28 cellular contexts compared by ENCODE assay signal in the genomic region with DNA sequence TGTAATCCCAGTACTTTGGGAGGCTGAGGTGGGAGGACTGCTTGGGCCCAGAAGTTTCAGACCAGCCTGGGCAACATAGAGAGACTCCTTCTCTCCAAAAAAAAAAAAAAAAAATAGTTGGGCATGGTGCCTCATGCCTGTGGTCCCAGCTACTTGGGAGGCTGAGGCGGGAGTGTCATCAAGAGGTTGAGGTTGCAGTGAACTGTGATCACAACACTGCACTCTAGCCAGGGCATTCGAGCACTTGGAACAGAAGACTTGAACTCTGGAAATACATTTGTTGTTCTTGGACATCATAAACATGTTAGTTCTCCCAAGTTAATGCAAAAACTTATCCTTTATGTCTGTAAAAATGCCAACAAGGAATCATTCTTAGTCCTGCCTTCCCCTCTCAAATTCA. TPM values are rescaled to one million over a fixed set of nuclear protein-coding genes. Genes with fewer than 3 reads are reported as not detected.
DNase-seq lines count a peak whose midpoint lies in the region; ATAC-seq and TF ChIP-seq lines count a peak whose summit lies in the region.
"Had no signal": no experiment of that assay in that cellular context is flagged by ENCODE, and none has a peak within 500 bp of the region (broad histone marks: within the 10 kb centered on the region; RNA-seq: fewer than 3 reads in every experiment).

No MANE protein-coding gene starts in this region.

- H3K36me3 Mint-ChIP-seq in chondrocyte (ENCODE audit: low read depth) (peaks cover 4% of the 10 kb centered on the region), progenitor cell of endocrine pancreas (ENCODE audit: insufficient read depth) (peaks cover 15% of the 10 kb centered on the region)

- H3K27ac Mint-ChIP-seq in chondrocyte (ENCODE audit: unreplicated experiment) (no peak overlapping the region), progenitor cell of endocrine pancreas (no peak overlapping the region)
- H3K27ac Mint-ChIP-seq: activated T-helper 2 cell treated with anti-CD3 and anti-CD28 coated beads, Interferon-gamma antibody, Interleukin-2, Interleukin-4, amounts not matched to agents 10 μg/mL and 5 μg/mL and 100 μg/mL, durations not matched to agents 14 hours and 24 hours and 36 hours had no signal

- no peak overlapping the region for H3K27ac ChIP-seq in upper lobe of right lung
- no peak overlapping the region for H3K27ac ChIP-seq in tibial artery
- H3K27ac ChIP-seq: ascending aorta, epithelial cell of prostate, Peyer's patch, suprapubic skin, uterus had no signal

- TF ChIP-seq CTCF in chondrocyte (IDR thresholded peaks at IDR 0.05), result no peak
- no peak for TF ChIP-seq CTCF in upper lobe of right lung (IDR thresholded peaks at IDR 0.05)
- TF ChIP-seq CTCF in progenitor cell of endocrine pancreas (IDR thresholded peaks at IDR 0.05; ENCODE audit: unreplicated experiment), result no peak
- TF ChIP-seq CTCF in tibial artery (IDR thresholded peaks at IDR 0.05), result no peak

- H3K4me1 ChIP-seq in upper lobe of right lung, result no peaks in the 10 kb centered on the region
- H3K4me1 ChIP-seq in tibial artery, result peaks cover 0 to 15% (median 0%) of the 10 kb centered on the region in 4 donors
- H3K4me1 ChIP-seq: ascending aorta, Peyer's patch, uterus had no signal

- H3K27me3 Mint-ChIP-seq in chondrocyte (ENCODE audit: low read depth) (no peaks in the 10 kb centered on the region), progenitor cell of endocrine pancreas (no peaks in the 10 kb centered on the region)
- H3K27me3 Mint-ChIP-seq: activated naive CD8-positive, alpha-beta T cell had no signal

- H3K36me3 ChIP-seq in upper lobe of right lung, result peaks cover 15% of the 10 kb centered on the region
- H3K36me3 ChIP-seq in tibial artery, result peaks cover 0 to 32% (median 20%) of the 10 kb centered on the region in 3 donors
- H3K36me3 ChIP-seq: uterus had no signal

- intact Hi-C loops in upper lobe of right lung (cut with DNase I) (no loop called here), tibial artery (cut with DNase I; ENCODE audit: low total_unique reads) (no loop called here)

- no peak for ATAC-seq in upper lobe of right lung
- ATAC-seq: K562 had no signal

- H3K27me3 ChIP-seq in upper lobe of right lung, result no peaks in the 10 kb centered on the region
- no peaks in the 10 kb centered on the region for H3K27me3 ChIP-seq in tibial artery
- H3K27me3 ChIP-seq: ascending aorta, Peyer's patch, suprapubic skin, uterus had no signal

- DNase-seq in M059J (ENCODE audit: low read depth) (peak; percentile 42), chondrocyte (ENCODE audit: low spot score) (peak; percentile 3), myocyte (ENCODE audit: low read depth) (peak; percentile 44), upper lobe of right lung (peak; percentile 8), progenitor cell of endocrine pancreas (ENCODE audit: low spot score, unreplicated experiment) (no peak), hypothalamus (lab: John Stamatoyannopoulos, UW) (no peak), tibial artery (no peak)
- DNase-seq: activated CD4-positive, alpha-beta T cell treated with anti-CD3 and anti-CD28 coated beads, Interleukin-2, amount 50 U/mL, for 48 hours; activated CD4-positive, CD25-positive, alpha-beta regulatory T cell; activated CD8-positive, alpha-beta memory T cell treated with anti-CD3 and anti-CD28 coated beads, Interleukin-2, amount 50 U/mL, for 4 hours; cerebellar nuclear complex; DMS 273 treated with DMSO at 0.1 percent for 48 hours; MM.1S; NCI-H1417 treated with DMSO at 0.1 percent for 48 hours; NCI-H510A treated with DMSO at 0.1 percent for 48 hours; NK-92 treated with Interleukin-12 subunit alpha and Interleukin-12 subunit beta, amount 100 ng/mL, for 24 hours; Peyer's patch; SIG-M5; small intestine; SW 1271; uterus had no signal

- no peaks in the 10 kb centered on the region for H3K9me3 ChIP-seq in upper lobe of right lung
- H3K9me3 ChIP-seq in tibial artery, result no peaks in the 10 kb centered on the region
- H3K9me3 ChIP-seq: ascending aorta, Peyer's patch, suprapubic skin, uterus had no signal

- H3K4me1 Mint-ChIP-seq in chondrocyte (ENCODE audit: low read depth) (peaks cover 20% of the 10 kb centered on the region), progenitor cell of endocrine pancreas (ENCODE audit: low read depth) (peaks cover 13% of the 10 kb centered on the region)

- H3K9me3 Mint-ChIP-seq in chondrocyte (ENCODE audit: low read depth), result no peaks in the 10 kb centered on the region
- no peaks in the 10 kb centered on the region for H3K9me3 Mint-ChIP-seq in progenitor cell of endocrine pancreas (ENCODE audit: low read depth)
- H3K9me3 Mint-ChIP-seq: activated T-helper 2 cell treated with anti-CD3 and anti-CD28 coated beads, Interferon-gamma antibody, Interleukin-2, Interleukin-4, amounts not matched to agents 10 μg/mL and 5 μg/mL and 100 μg/mL, durations not matched to agents 14 hours and 24 hours and 36 hours; CD14-positive monocyte had no signal

- no peak overlapping the region for H3K4me3 ChIP-seq in upper lobe of right lung
- no peak overlapping the region for H3K4me3 ChIP-seq in tibial artery
- H3K4me3 ChIP-seq: ascending aorta, K562, Peyer's patch, suprapubic skin, uterus had no signal

- no peak overlapping the region for H3K4me3 Mint-ChIP-seq in chondrocyte (ENCODE audit: unreplicated experiment)
- no peak overlapping the region for H3K4me3 Mint-ChIP-seq in progenitor cell of endocrine pancreas (ENCODE audit: low read depth)

RNA-seq across cellular contexts. Expression of gene EHMT1, which starts 29.6 kb away (rescaled TPM):
- 24.3 and 38.4 TPM in 2 replicates for total RNA-seq in M059J (2014; rRNA removed; shearing (Covaris generic))
- total RNA-seq in chondrocyte, result 59.6 to 92.3 TPM (median 61.0 TPM) in 3 replicates
- 27.3 and 40.4 TPM in 2 replicates for total RNA-seq in myocyte
- polyA plus RNA-seq in myocyte (2012), result 32.0 TPM
- total RNA-seq in upper lobe of right lung, result 82.7 TPM
- total RNA-seq in progenitor cell of endocrine pancreas, result 159 and 167 TPM in 2 replicates

RNA-seq across cellular contexts. Expression of gene ARRDC1, which starts 42.9 kb away (rescaled TPM):
- total RNA-seq in M059J (2014; rRNA removed; shearing (Covaris generic)), result 29.1 and 31.7 TPM in 2 replicates
- total RNA-seq in chondrocyte, result 24.5 to 27.3 TPM (median 27.2 TPM) in 3 replicates
- total RNA-seq in myocyte, result 20.3 and 39.5 TPM in 2 replicates
- 24.5 TPM for polyA plus RNA-seq in myocyte (2012)
- 69.1 TPM for total RNA-seq in upper lobe of right lung
- total RNA-seq in progenitor cell of endocrine pancreas, result 64.0 and 74.9 TPM in 2 replicates

RNA-seq across cellular contexts. Expression of gene ZMYND19, which starts 58.1 kb away (rescaled TPM):
- total RNA-seq in M059J (2014; rRNA removed; shearing (Covaris generic)), result 20.6 and 33.0 TPM in 2 replicates
- 32.5 to 34.8 TPM (median 33.0 TPM) in 3 replicates for total RNA-seq in chondrocyte
- 28.3 and 29.6 TPM in 2 replicates for total RNA-seq in myocyte
- polyA plus RNA-seq in myocyte (2012), result 25.3 TPM
- total RNA-seq in upper lobe of right lung, result 18.3 TPM
- 35.7 and 38.8 TPM in 2 replicates for total RNA-seq in progenitor cell of endocrine pancreas

Comparison
In these comparisons a context has a peak if more than half of its experiments do, and no peak if none do; other contexts are left out.
1. DNase-seq: peak in M059J (single experiment), chondrocyte (single experiment), myocyte (single experiment) and upper lobe of right lung (single experiment); none in progenitor cell of endocrine pancreas (single experiment), hypothalamus (0 of 51) and tibial artery (0 of 2).